In the genomic region with DNA sequence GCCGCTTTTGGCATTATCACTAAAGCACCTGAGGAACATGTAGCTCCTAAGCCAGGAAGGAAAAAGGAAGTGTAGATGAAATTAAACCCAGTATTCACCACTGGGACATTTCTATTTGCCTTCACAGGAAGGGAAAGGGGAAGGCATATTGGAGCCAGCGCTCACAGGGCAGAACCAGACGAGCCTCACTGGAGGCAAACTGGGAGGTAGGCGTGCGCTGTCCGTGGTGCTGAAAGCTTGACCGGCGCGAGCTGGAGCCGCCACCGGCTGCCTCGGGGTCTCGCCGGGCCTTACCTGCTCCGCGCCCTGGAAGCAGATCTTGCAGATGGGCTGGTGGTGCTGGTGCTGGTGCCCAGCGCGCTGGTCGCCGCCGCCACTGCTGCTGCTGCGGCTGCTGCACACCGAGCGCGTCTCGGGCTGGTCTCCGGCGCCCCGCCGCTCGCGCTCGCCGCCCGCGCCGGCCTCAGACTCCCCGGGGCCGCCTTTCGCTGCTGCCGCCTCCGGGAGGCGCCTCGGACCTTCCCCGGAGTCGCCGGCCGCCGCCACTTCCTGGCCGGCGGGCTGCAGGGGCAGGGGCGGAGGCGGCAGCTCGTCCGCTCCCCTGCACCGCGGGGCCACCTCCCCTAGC, we compare ENCODE assay signal across 9 cellular contexts. TPM values are rescaled to one million over a fixed set of nuclear protein-coding genes. Genes with fewer than 3 reads are reported as not detected.
DNase-seq lines count a peak whose midpoint lies in the region; ATAC-seq and TF ChIP-seq lines count a peak whose summit lies in the region.
"Had no signal": no experiment of that assay in that cellular context is flagged by ENCODE, and none has a peak within 500 bp of the region (broad histone marks: within the 10 kb centered on the region; RNA-seq: fewer than 3 reads in every experiment).

No MANE protein-coding gene starts in this region.

- H3K79me1 ChIP-seq in trophoblast cell (ENCODE audit: low read length): no peaks in the 10 kb centered on the region

- no peak overlapping the region for H4K91ac ChIP-seq in trophoblast cell (ENCODE audit: low read depth, low read length)

- H3K9ac ChIP-seq in trophoblast cell (ENCODE audit: low read length): no peak overlapping the region

- H3K4me2 ChIP-seq in trophoblast cell (ENCODE audit: low read length): peak overlapping the region; percentile 98

- no peak overlapping the region for H2BK120ac ChIP-seq in trophoblast cell (ENCODE audit: insufficient read depth, low read length, poor library complexity)

- H3K4me1 ChIP-seq in heart left ventricle (peaks cover 0 to 10% (median 0%) of the 10 kb centered on the region in 12 donors), trophoblast cell (ENCODE audit: control insufficient read depth in 1 of 2, insufficient read depth in 2 of 2, low read length in 2 of 2) (peaks cover 4 to 6% of the 10 kb centered on the region in 2 experiments)

- TF ChIP-seq CTCF in heart left ventricle (IDR thresholded peaks at IDR 0.05): peak in 3 of 12 donors; percentile 13 to 26 (median 24)

- no peak overlapping the region for H2AK5ac ChIP-seq in trophoblast cell (ENCODE audit: low read length)

- no peaks in the 10 kb centered on the region for H3K79me2 ChIP-seq in trophoblast cell (ENCODE audit: control insufficient read depth, insufficient read depth, low read length, poor library complexity)

- no peak overlapping the region for H2AFZ ChIP-seq in trophoblast cell (ENCODE audit: insufficient read depth, low read length, poor library complexity)

- no peaks in the 10 kb centered on the region for H3K4me1 Mint-ChIP-seq in activated naive CD8-positive, alpha-beta T cell treated with anti-CD3 and anti-CD28 coated beads, Interleukin-2, amount 10 ng/mL, durations not matched to agents 7 days and 5 days

- no peak overlapping the region for H3K18ac ChIP-seq in trophoblast cell (ENCODE audit: low read length)

- no peak overlapping the region for H3K14ac ChIP-seq in trophoblast cell (ENCODE audit: low read length)

- H3K36me3 ChIP-seq in H7 (replicated peaks; ENCODE audit: control insufficient read depth, insufficient read depth, low read length) (no peaks in the 10 kb centered on the region), heart left ventricle (no peaks in the 10 kb centered on the region), trophoblast cell (ENCODE audit: control insufficient read depth in 1 of 2, insufficient read depth in 2 of 2, low read length in 2 of 2) (no peaks in the 10 kb centered on the region)

- no peak overlapping the region for H2BK5ac ChIP-seq in trophoblast cell (ENCODE audit: low read depth, low read length, poor library complexity)

- peaks cover 3% of the 10 kb centered on the region for H3K36me3 Mint-ChIP-seq in activated naive CD8-positive, alpha-beta T cell treated with anti-CD3 and anti-CD28 coated beads, Interleukin-2, amount 10 ng/mL, durations not matched to agents 7 days and 5 days

- H3K27ac Mint-ChIP-seq in activated naive CD8-positive, alpha-beta T cell treated with anti-CD3 and anti-CD28 coated beads, Interleukin-2, amount 10 ng/mL, durations not matched to agents 7 days and 5 days: no peak overlapping the region

- H4K12ac ChIP-seq in trophoblast cell (ENCODE audit: low read depth, low read length): no peak overlapping the region

- no peak overlapping the region for H2BK12ac ChIP-seq in trophoblast cell (ENCODE audit: low read length)

- peaks cover 28% of the 10 kb centered on the region for H3K27me3 ChIP-seq in H7 (ENCODE audit: control insufficient read depth, insufficient read depth, low read length)
- peaks cover 5 to 48% (median 21%) of the 10 kb centered on the region in 9 donors for H3K27me3 ChIP-seq in heart left ventricle
- H3K27me3 ChIP-seq in trophoblast cell (ENCODE audit: insufficient read depth, low read length): peaks cover 18% of the 10 kb centered on the region

- no peaks in the 10 kb centered on the region for H3K9me3 ChIP-seq in heart left ventricle
- H3K9me3 ChIP-seq in trophoblast cell (ENCODE audit: insufficient read depth, low read depth, low read length): no peaks in the 10 kb centered on the region

- WGBS in heart left ventricle, 4 donors: 2 to 7% (median 5%) methylated on average over 22 to 57 of the region's 57 CpGs
- no CpG with 5 or more reads among the region's 57 CpGs for WGBS in trophoblast cell (ENCODE audit: extremely low coverage, insufficient coverage, insufficient read length)

- no peak overlapping the region for H3K4ac ChIP-seq in trophoblast cell (ENCODE audit: low read depth, low read length)

- no peak overlapping the region for H4K8ac ChIP-seq in trophoblast cell (ENCODE audit: low read depth, low read length)

- intact Hi-C loops in heart left ventricle (cut with DNase I): loop anchor here in 5 of 10 donors (5.0 to 10.0 kb wide), 2 partner anchors 266 to 278 kb away; no protein-coding TSS in a partner anchor

- H3K4me3 ChIP-seq in H7 (ENCODE audit: insufficient read depth, low read depth, low read length): peak overlapping the region; percentile 54
- H3K4me3 ChIP-seq in heart left ventricle: peak overlapping the region in 11 of 12 donors; percentile 17 to 55 (median 43)
- peak overlapping the region; percentile 77 for H3K4me3 ChIP-seq in trophoblast cell (ENCODE audit: low read depth, low read length)

- no peak overlapping the region for H3K23ac ChIP-seq in trophoblast cell (ENCODE audit: low read length)

- POLR2A ChIA-PET in activated naive CD8-positive, alpha-beta T cell treated with anti-CD3 and anti-CD28 coated beads, Interleukin-2, amount 10 ng/mL, durations not matched to agents 7 days and 5 days (lab: Charles Lee): no interaction called here

- H3K27me3 Mint-ChIP-seq in activated naive CD8-positive, alpha-beta T cell treated with anti-CD3 and anti-CD28 coated beads, Interleukin-2, amount 10 ng/mL, durations not matched to agents 7 days and 5 days: peaks cover 33% of the 10 kb centered on the region

- H3K9me3 Mint-ChIP-seq in activated naive CD8-positive, alpha-beta T cell treated with anti-CD3 and anti-CD28 coated beads, Interleukin-2, amount 10 ng/mL, durations not matched to agents 7 days and 5 days: peaks cover 3% of the 10 kb centered on the region

- DNase-seq in H7 (peak; percentile 81), NCI-H526 treated with DMSO at 0.1 percent for 48 hours (lab: John Stamatoyannopoulos, UW) (peak; percentile 18), heart left ventricle (peak; percentile 60 to 85 (median 78)), trophoblast cell (peak; percentile 58 to 83)
- DNase-seq in activated naive CD8-positive, alpha-beta T cell treated with anti-CD3 and anti-CD28 coated beads, Interleukin-2, amount 10 ng/mL, durations not matched to agents 7 days and 5 days: peak; percentile 69

- TF ChIP-seq POLR2A in heart left ventricle (IDR thresholded peaks at IDR 0.05) (no peak), GM18505 (IDR thresholded peaks at IDR 0.05; ENCODE audit: borderline replicate concordance, extremely low read depth, insufficient read depth, insufficient read length) (no peak)

- no peak overlapping the region for H3K27ac ChIP-seq in heart left ventricle
- H3K27ac ChIP-seq in trophoblast cell (ENCODE audit: low read depth, low read length): no peak overlapping the region

- peak; percentile 45 for ATAC-seq in activated naive CD8-positive, alpha-beta T cell treated with anti-CD3 and anti-CD28 coated beads, Interleukin-2, amount 10 ng/mL, durations not matched to agents 7 days and 5 days (ENCODE audit: low read depth)
- ATAC-seq in heart left ventricle (peak in 3 of 4 donors; percentile 94 to 98 (median 95)), GM18505 (IDR thresholded peaks at IDR 0.05; ENCODE audit: unreplicated experiment) (no peak), HG03460 (IDR thresholded peaks at IDR 0.05; ENCODE audit: unreplicated experiment) (no peak), GM19452 (IDR thresholded peaks at IDR 0.05; ENCODE audit: unreplicated experiment) (no peak)
- ATAC-seq: Panc1 had no signal

- no peak overlapping the region for H3K4me3 Mint-ChIP-seq in activated naive CD8-positive, alpha-beta T cell treated with anti-CD3 and anti-CD28 coated beads, Interleukin-2, amount 10 ng/mL, durations not matched to agents 7 days and 5 days

RNA-seq across cellular contexts. Expression of a gene that starts 0.7 kb away (rescaled TPM):
- 1.8 and 2.1 TPM in 2 replicates for total RNA-seq in H7 (2014; rRNA removed; shearing (Covaris generic))
- not detected for total RNA-seq in activated naive CD8-positive, alpha-beta T cell treated with anti-CD3 and anti-CD28 coated beads, Interleukin-2, amount 10 ng/mL, durations not matched to agents 7 days and 5 days
- 1 to 10 TPM; 1.0 to 7.1 (median 2.3) TPM for total RNA-seq in heart left ventricle
- 1 to 10 TPM in 1 of 2 donors, under 1 TPM in 1; 0.36 to 7.0 TPM for polyA plus RNA-seq in heart left ventricle
- polyA plus RNA-seq in trophoblast cell (2013): 0.19 and 0.22 TPM in 2 replicates

Comparison
In these comparisons a context has a peak if more than half of its experiments do, and no peak if none do; other contexts are left out.
1. DNase-seq: peak in every context shown above with its lines; median percentile 81 in H7; 78 in heart left ventricle; 70 in trophoblast cell; 69 in activated naive CD8-positive, alpha-beta T cell treated with anti-CD3 and anti-CD28 coated beads, Interleukin-2, amount 10 ng/mL, durations not matched to agents 7 days and 5 days; 18 in NCI-H526 treated with DMSO at 0.1 percent for 48 hours.
2. ATAC-seq: peak in activated naive CD8-positive, alpha-beta T cell treated with anti-CD3 and anti-CD28 coated beads, Interleukin-2, amount 10 ng/mL, durations not matched to agents 7 days and 5 days (single experiment) and heart left ventricle (3 of 4); none in GM18505 (single experiment), HG03460 (single experiment) and GM19452 (single experiment).
3. Peak in every context shown above with its lines, with median percentiles within 50 percentile points of each other: H3K4me3 ChIP-seq.